Comparison of ENCODE assay signal across 8 cellular contexts in the genomic region with DNA sequence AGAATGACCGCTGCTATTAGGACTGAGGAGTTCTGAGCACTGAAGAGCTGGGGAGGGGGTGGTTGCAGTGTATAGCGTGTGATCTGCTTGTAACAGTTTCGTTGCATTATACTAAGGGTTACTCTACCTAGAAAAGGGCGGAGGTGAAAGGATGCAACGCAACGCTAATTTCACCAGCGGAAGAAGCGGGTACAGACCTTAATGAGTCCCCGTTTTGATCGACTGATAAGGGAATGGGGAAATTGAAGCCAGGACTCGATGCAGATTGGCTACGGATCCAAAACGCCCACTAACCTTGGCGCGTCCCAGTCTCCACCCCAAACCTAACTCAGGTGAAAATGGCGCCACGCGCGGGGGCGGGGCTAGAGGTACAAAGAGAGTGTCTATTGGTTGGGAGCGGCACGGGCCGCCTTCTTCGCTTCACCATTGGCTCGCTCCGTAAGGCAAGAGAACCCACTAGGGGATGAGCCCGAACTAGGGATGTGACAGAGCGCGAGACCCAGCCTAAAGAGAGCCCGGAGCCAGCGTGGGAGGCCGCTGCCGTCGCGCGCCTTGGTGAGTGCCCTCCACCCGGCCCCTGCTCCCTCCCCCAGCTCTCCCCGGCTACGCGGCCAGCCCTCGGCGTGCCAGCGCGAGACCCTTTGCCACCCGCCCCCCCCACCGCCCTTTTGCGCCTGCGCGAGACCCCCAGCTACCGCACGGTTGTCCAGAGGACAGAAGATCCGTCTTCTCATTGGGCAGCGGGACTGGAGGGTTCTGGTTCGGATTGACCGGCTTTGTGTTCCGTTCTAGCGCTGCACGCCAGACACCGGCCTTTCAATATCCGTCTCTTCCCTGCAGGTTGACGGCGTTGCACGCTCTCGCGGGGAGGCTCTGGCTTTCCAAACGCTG. TPM values are rescaled to one million over a fixed set of nuclear protein-coding genes. Genes with fewer than 3 reads are reported as not detected.
DNase-seq lines count a peak whose midpoint lies in the region; ATAC-seq and TF ChIP-seq lines count a peak whose summit lies in the region.

A gene (plus strand): TSS at position 456 of the 891 bp plus-strand sequence. CDS start 1,964 bp downstream, outside the sequence.

- TF ChIP-seq CTCF in CD8-positive, alpha-beta T cell (IDR thresholded peaks at IDR 0.05): no peak

- H3K27ac Mint-ChIP-seq in CD8-positive, alpha-beta T cell: peak within 1 kb of the TSS; percentile 95
- peak within 1 kb of the TSS; percentile 99 for H3K27ac Mint-ChIP-seq in activated CD8-positive, alpha-beta T cell treated with anti-CD3 and anti-CD28 coated beads, Interleukin-2, amount 10 ng/mL, durations not matched to agents 7 days and 5 days

- H3K4me1 ChIP-seq in CD8-positive, alpha-beta T cell (ENCODE audit: insufficient read depth, low read length): peaks cover 19% of the 10 kb centered on the region

- POLR2A ChIA-PET in CD8-positive, alpha-beta T cell (lab: Charles Lee): interaction anchor here (0.7 to 1.9 kb wide), 2 partner anchors 13 to 53 kb away, joined by 4 read pairs; a partner anchor contains a TSS
- POLR2A ChIA-PET in activated CD8-positive, alpha-beta T cell treated with anti-CD3 and anti-CD28 coated beads, Interleukin-2, amount 10 ng/mL, durations not matched to agents 7 days and 5 days (lab: Charles Lee): interaction anchor here (0.5 to 2.7 kb wide), 6 partner anchors 8 to 53 kb away, joined by 3 to 20 read pairs (median 4); a partner anchor contains a TSS

- H3K9me3 ChIP-seq in CD8-positive, alpha-beta T cell (ENCODE audit: low read length): no peaks in the 10 kb centered on the region

- no peaks in the 10 kb centered on the region for H3K27me3 ChIP-seq in CD8-positive, alpha-beta T cell (ENCODE audit: insufficient read depth, low read length)

- peaks cover 38% of the 10 kb centered on the region for H3K4me1 Mint-ChIP-seq in CD8-positive, alpha-beta T cell (ENCODE audit: low read depth)
- peaks cover 43% of the 10 kb centered on the region for H3K4me1 Mint-ChIP-seq in activated CD8-positive, alpha-beta T cell treated with anti-CD3 and anti-CD28 coated beads, Interleukin-2, amount 10 ng/mL, durations not matched to agents 7 days and 5 days (ENCODE audit: low read depth)

- peaks cover 1% of the 10 kb centered on the region for H3K36me3 ChIP-seq in CD8-positive, alpha-beta T cell (ENCODE audit: insufficient read depth, low read length)

- CTCF ChIA-PET in CD8-positive, alpha-beta T cell (lab: Charles Lee): no interaction called here
- CTCF ChIA-PET in activated CD8-positive, alpha-beta T cell treated with anti-CD3 and anti-CD28 coated beads, Interleukin-2, amount 10 ng/mL, durations not matched to agents 7 days and 5 days (lab: Charles Lee): interaction anchor here (2.6 kb wide), 1 partner anchor 18 kb away, joined by 11 read pairs; a partner anchor contains a TSS

- peak; percentile 96 for ATAC-seq in CD8-positive, alpha-beta T cell
- ATAC-seq in GM19468 (IDR thresholded peaks at IDR 0.05; ENCODE audit: extremely low read depth, unreplicated experiment): peak; percentile 93
- ATAC-seq in activated CD8-positive, alpha-beta T cell treated with anti-CD3 and anti-CD28 coated beads, Interleukin-2, amount 10 ng/mL, durations not matched to agents 7 days and 5 days: peak; percentile 97

- intact Hi-C loops in CD8-positive, alpha-beta T cell (cut with DNase I, micrococcal nuclease): loop anchor here (1.0 to 5.0 kb wide), 8 partner anchors 12 to 281 kb away; a partner anchor contains a TSS

- H3K36me3 Mint-ChIP-seq in CD8-positive, alpha-beta T cell: peaks cover 15% of the 10 kb centered on the region
- peaks cover 41% of the 10 kb centered on the region for H3K36me3 Mint-ChIP-seq in activated CD8-positive, alpha-beta T cell treated with anti-CD3 and anti-CD28 coated beads, Interleukin-2, amount 10 ng/mL, durations not matched to agents 7 days and 5 days (ENCODE audit: low read depth)

- peak within 1 kb of the TSS; percentile 83 for H3K4me3 ChIP-seq in CD8-positive, alpha-beta T cell (ENCODE audit: low read depth, low read length)

- H3K27ac ChIP-seq in CD8-positive, alpha-beta T cell (ENCODE audit: low read depth, low read length): peak within 1 kb of the TSS; percentile 80

- no peaks in the 10 kb centered on the region for H3K27me3 Mint-ChIP-seq in CD8-positive, alpha-beta T cell (ENCODE audit: low read depth)
- H3K27me3 Mint-ChIP-seq in activated CD8-positive, alpha-beta T cell treated with anti-CD3 and anti-CD28 coated beads, Interleukin-2, amount 10 ng/mL, durations not matched to agents 7 days and 5 days (ENCODE audit: low read depth): no peaks in the 10 kb centered on the region

- H3K9me3 Mint-ChIP-seq in CD8-positive, alpha-beta T cell: no peaks in the 10 kb centered on the region
- H3K9me3 Mint-ChIP-seq in activated CD8-positive, alpha-beta T cell treated with anti-CD3 and anti-CD28 coated beads, Interleukin-2, amount 10 ng/mL, durations not matched to agents 7 days and 5 days (ENCODE audit: insufficient read depth): no peaks in the 10 kb centered on the region

- peak; percentile 85 to 96 (median 92) for DNase-seq in CD8-positive, alpha-beta T cell
- DNase-seq in HS-5 (ENCODE audit: low read depth) (peak; percentile 63), NK-92 (lab: John Stamatoyannopoulos, UW; ENCODE audit: unreplicated experiment) (peak; percentile 33), lung microvascular endothelial cell (ENCODE audit: low read depth in 2 of 2) (peak; percentile 80 to 88)
- DNase-seq in activated CD8-positive, alpha-beta T cell treated with anti-CD3 and anti-CD28 coated beads, Interleukin-2, amount 10 ng/mL, durations not matched to agents 7 days and 5 days: peak; percentile 96
- DNase-seq in effector CD4-positive, alpha-beta T cell: peak; percentile 90
- DNase-seq in stimulated activated CD4-positive, alpha-beta T cell treated with anti-CD3 and anti-CD28 coated beads, TNF-alpha, amount 100 ng/mL, for 4 hours (ENCODE audit: low read depth in 3 of 3): peak; percentile 84 to 92 (median 85)

- H3K4me3 Mint-ChIP-seq in CD8-positive, alpha-beta T cell: peak within 1 kb of the TSS; percentile 87
- peak within 1 kb of the TSS; percentile 89 for H3K4me3 Mint-ChIP-seq in activated CD8-positive, alpha-beta T cell treated with anti-CD3 and anti-CD28 coated beads, Interleukin-2, amount 10 ng/mL, durations not matched to agents 7 days and 5 days

RNA-seq across cellular contexts. Expression of the gene that starts here (rescaled TPM):
- total RNA-seq in CD8-positive, alpha-beta T cell: 10 to 100 TPM; 55.2 to 56.9 TPM
- total RNA-seq in activated CD8-positive, alpha-beta T cell treated with anti-CD3 and anti-CD28 coated beads, Interleukin-2, amount 10 ng/mL, durations not matched to agents 7 days and 5 days: 100 to 1,000 TPM; 338 to 344 TPM
- total RNA-seq in lung microvascular endothelial cell: 85.9 and 91.1 TPM in 2 replicates

Comparison
In these comparisons a context has a peak if more than half of its experiments do, and no peak if none do; other contexts are left out.
1. Peak in every context shown above with its lines: DNase-seq, ATAC-seq, H3K4me3 ChIP-seq and H3K27ac ChIP-seq.
2. DNase-seq: peak in every context shown above with its lines; median percentile 96 in activated CD8-positive, alpha-beta T cell treated with anti-CD3 and anti-CD28 coated beads, Interleukin-2, amount 10 ng/mL, durations not matched to agents 7 days and 5 days; 92 in CD8-positive, alpha-beta T cell; 90 in effector CD4-positive, alpha-beta T cell; 85 in stimulated activated CD4-positive, alpha-beta T cell treated with anti-CD3 and anti-CD28 coated beads, TNF-alpha, amount 100 ng/mL, for 4 hours; 84 in lung microvascular endothelial cell; 63 in HS-5; 33 in NK-92.